In genomic region chr17:41772586-41773189, GRCh38 we compare ENCODE assay signal across 1 cellular context.
TF ChIP-seq lines count a peak whose summit lies in the region.

No MANE protein-coding gene starts in this region.

TF ChIP-seq in HepG2, 621 proteins besides CTCF, POLR2A, EP300 and RAD21 (continued from another document and continues in another):
- peak; percentile 87; the same call in 1 of the 2 replicates for TF ChIP-seq ARID4A (CRISPR knock-in tag; IDR thresholded peaks at IDR 0.05; ENCODE audit: borderline replicate concordance)
- TF ChIP-seq MIER3 (CRISPR knock-in tag; IDR thresholded peaks at IDR 0.05; ENCODE audit: borderline replicate concordance), result peak; percentile 82; the same call in 1 of the 2 replicates
- no peak for TF ChIP-seq TBP (CRISPR knock-in tag; IDR thresholded peaks at IDR 0.05)
- no peak for TF ChIP-seq TAF15 (IDR thresholded peaks at IDR 0.05; ENCODE audit: low read depth, low read length, poor library complexity, severe bottlenecking)
- TF ChIP-seq NR2F1 (CRISPR knock-in tag; IDR thresholded peaks at IDR 0.05), result peak; percentile 89 to 94
- TF ChIP-seq ZBTB20 (CRISPR knock-in tag; IDR thresholded peaks at IDR 0.05; ENCODE audit: borderline replicate concordance, low read depth), result peak; percentile 79; the same call in 1 of the 2 replicates
- 0 out of 2 replicates have a peak, but pooled peaks have one; percentile 34 for TF ChIP-seq ZHX2 (IDR thresholded peaks at IDR 0.05; ENCODE audit: low read depth)
- no peak for TF ChIP-seq ZHX2 (CRISPR knock-in tag; IDR thresholded peaks at IDR 0.05; ENCODE audit: borderline replicate concordance)
- TF ChIP-seq ZMYM4 (CRISPR knock-in tag; IDR thresholded peaks at IDR 0.05), result peak; percentile 88
- no peak for TF ChIP-seq ZNF543 (CRISPR knock-in tag; IDR thresholded peaks at IDR 0.05)
- TF ChIP-seq PATZ1 (CRISPR knock-in tag; IDR thresholded peaks at IDR 0.05), result 0 out of 2 replicates have a peak, but pooled peaks have one; percentile 36
- no peak for TF ChIP-seq KLF13 (CRISPR knock-in tag; IDR thresholded peaks at IDR 0.05)
- TF ChIP-seq E2F2 (CRISPR knock-in tag; IDR thresholded peaks at IDR 0.05; ENCODE audit: borderline replicate concordance), result peak; percentile 63; the same call in 1 of the 2 replicates
- peak; percentile 46 for TF ChIP-seq HNRNPH1 (optimal IDR thresholded peaks at IDR 0.05; ENCODE audit: low read depth, low read length)
- no peak for TF ChIP-seq NPAS2 (CRISPR knock-in tag; IDR thresholded peaks at IDR 0.05; ENCODE audit: borderline replicate concordance)
- TF ChIP-seq JDP2 (CRISPR knock-in tag; IDR thresholded peaks at IDR 0.05; ENCODE audit: borderline replicate concordance), result no peak
- TF ChIP-seq ZFX (CRISPR knock-in tag; IDR thresholded peaks at IDR 0.05; ENCODE audit: low read depth), result peak; percentile 94
- no peak for TF ChIP-seq MAFK (conservative IDR thresholded peaks at IDR 0.05 in 1 of 2, IDR thresholded peaks at IDR 0.05 in 1 of 2; ENCODE audit: low read length in 2 of 2)
- TF ChIP-seq HDAC6 (IDR thresholded peaks at IDR 0.05; ENCODE audit: low read depth, low read length), result no peak
- peak; percentile 78; the same call in 1 of the 2 replicates for TF ChIP-seq ZSCAN31 (CRISPR knock-in tag; IDR thresholded peaks at IDR 0.05; ENCODE audit: low read depth)
- no peak for TF ChIP-seq ZNF720 (CRISPR knock-in tag; IDR thresholded peaks at IDR 0.05)
- no peak for TF ChIP-seq CBX1 (IDR thresholded peaks at IDR 0.05; ENCODE audit: low read depth)
- no peak for TF ChIP-seq CHD4 (IDR thresholded peaks at IDR 0.05; ENCODE audit: borderline replicate concordance, low read length)
- no peak for TF ChIP-seq ZNF513 (CRISPR knock-in tag; conservative IDR thresholded peaks at IDR 0.05)
- TF ChIP-seq RBFOX2 (IDR thresholded peaks at IDR 0.05; ENCODE audit: low read depth, low read length), result peak; percentile 11; the same call in 1 of the 2 replicates
- peak; percentile 72; the same call in 1 of the 2 replicates for TF ChIP-seq RFXAP (CRISPR knock-in tag; IDR thresholded peaks at IDR 0.05; ENCODE audit: borderline replicate concordance)
- TF ChIP-seq GLI4 (CRISPR knock-in tag; IDR thresholded peaks at IDR 0.05; ENCODE audit: borderline replicate concordance), result 0 out of 2 replicates have a peak, but pooled peaks have one; percentile 71
- peak; percentile 94 for TF ChIP-seq SSRP1 (CRISPR knock-in tag; IDR thresholded peaks at IDR 0.05)
- no peak for TF ChIP-seq SP2 (CRISPR knock-in tag; IDR thresholded peaks at IDR 0.05)
- peak; percentile 73; the same call in 1 of the 2 replicates for TF ChIP-seq THRA (CRISPR knock-in tag; IDR thresholded peaks at IDR 0.05; ENCODE audit: borderline replicate concordance)
- TF ChIP-seq PCBP1 (IDR thresholded peaks at IDR 0.05; ENCODE audit: borderline replicate concordance, low read depth, low read length), result no peak
- peak; percentile 87 for TF ChIP-seq RARA (CRISPR knock-in tag; IDR thresholded peaks at IDR 0.05)
- TF ChIP-seq ZSCAN29 (CRISPR knock-in tag; conservative IDR thresholded peaks at IDR 0.05), result peak; percentile 89; the same call in 1 of the 2 replicates
- no peak for TF ChIP-seq ZNF3 (CRISPR knock-in tag; IDR thresholded peaks at IDR 0.05)
- TF ChIP-seq PITX1 (CRISPR knock-in tag; IDR thresholded peaks at IDR 0.05), result peak; percentile 92
- TF ChIP-seq FOXJ3 (CRISPR knock-in tag; IDR thresholded peaks at IDR 0.05; ENCODE audit: borderline replicate concordance), result peak; percentile 60; the same call in 1 of the 2 replicates
- peak; percentile 90 for TF ChIP-seq GFI1 (CRISPR knock-in tag; IDR thresholded peaks at IDR 0.05; ENCODE audit: borderline replicate concordance)
- TF ChIP-seq MXI1 (IDR thresholded peaks at IDR 0.05; ENCODE audit: borderline replicate concordance, low read depth, low read length), result peak; percentile 26; the same call in 1 of the 3 replicates
- no peak for TF ChIP-seq MLLT10 (CRISPR knock-in tag; IDR thresholded peaks at IDR 0.05)
- TF ChIP-seq PRDM10 (CRISPR knock-in tag; IDR thresholded peaks at IDR 0.05; ENCODE audit: low read depth), result peak; percentile 91; the same call in 1 of the 2 replicates
- no peak; the same call in 1 of the 2 replicates for TF ChIP-seq ZC3H4 (CRISPR knock-in tag; IDR thresholded peaks at IDR 0.05; ENCODE audit: borderline replicate concordance)
- TF ChIP-seq SMARCE1 (IDR thresholded peaks at IDR 0.05; ENCODE audit: borderline replicate concordance), result no peak
- TF ChIP-seq ZNF709 (CRISPR knock-in tag; IDR thresholded peaks at IDR 0.05), result 0 out of 2 replicates have a peak, but pooled peaks have one; percentile 82
